ENCODE assay signal across 20 cellular contexts in genomic region chr1:113630340-113631327, GRCh38.
DNase-seq lines count a peak whose midpoint lies in the region; ATAC-seq and TF ChIP-seq lines count a peak whose summit lies in the region.
"Had no signal": no experiment of that assay in that cellular context is flagged by ENCODE, and none has a peak within 500 bp of the region (broad histone marks: within the 10 kb centered on the region; RNA-seq: fewer than 3 reads in every experiment).

No MANE protein-coding gene starts in this region.

- peak; percentile 85 for ATAC-seq in GM23338
- ATAC-seq: GM12878 had no signal

- no peak overlapping the region for H4K12ac ChIP-seq in trophoblast cell (ENCODE audit: low read depth, low read length)

- no peak overlapping the region for H3K4me2 ChIP-seq in GM23338
- no peak overlapping the region for H3K4me2 ChIP-seq in trophoblast cell (ENCODE audit: low read length)
- H3K4me2 ChIP-seq: BLaER1, KMS-11 had no signal

- DNase-seq in GM23338 (ENCODE audit: low spot score) (peak; percentile 12), NCI-H526 (lab: John Stamatoyannopoulos, UW) (peak; percentile 79 to 89), endodermal cell (peak; percentile 47), trophoblast cell (peak; percentile 33 to 67), NCI-H2227 treated with DMSO at 0.1 percent for 48 hours (lab: John Stamatoyannopoulos, UW) (no peak), UCSD-AML1 (lab: John Stamatoyannopoulos, UW; ENCODE audit: unreplicated experiment) (no peak)
- DNase-seq in activated CD4-positive, CD25-positive, alpha-beta regulatory T cell (lab: John Stamatoyannopoulos, UW): no peak
- DNase-seq: CD4-positive, alpha-beta memory T cell; DMS153; GF-D8; GOT3; MV-4-11; NCI-H1417; NCI-H187; NCI-H2107; NCI-H510A treated with DMSO at 0.1 percent for 48 hours; SJCRH30 had no signal

- no peaks in the 10 kb centered on the region for H3K79me1 ChIP-seq in trophoblast cell (ENCODE audit: low read length)

- no peak overlapping the region for H3K18ac ChIP-seq in trophoblast cell (ENCODE audit: low read length)

- no peak overlapping the region for H3K27ac ChIP-seq in GM23338 (ENCODE audit: low read depth)
- no peak overlapping the region for H3K27ac ChIP-seq in endodermal cell (ENCODE audit: low read depth, low read length)
- H3K27ac ChIP-seq in trophoblast cell (ENCODE audit: low read depth, low read length): no peak overlapping the region
- H3K27ac ChIP-seq: BLaER1, KMS-11, SJCRH30 had no signal

- no peaks in the 10 kb centered on the region for H3K4me1 ChIP-seq in GM23338 (ENCODE audit: insufficient read depth)
- H3K4me1 ChIP-seq in endodermal cell (ENCODE audit: control insufficient read depth, insufficient read depth, low read length): no peaks in the 10 kb centered on the region
- H3K4me1 ChIP-seq in trophoblast cell (ENCODE audit: control insufficient read depth in 1 of 2, insufficient read depth in 2 of 2, low read length in 2 of 2): peaks cover 8 to 14% of the 10 kb centered on the region in 2 experiments
- H3K4me1 ChIP-seq: BLaER1, SJCRH30 had no signal

- peaks cover 8% of the 10 kb centered on the region for H3K36me3 Mint-ChIP-seq in GM23338 (ENCODE audit: low read depth)
- H3K36me3 Mint-ChIP-seq in endodermal cell (ENCODE audit: low read depth): peaks cover 35% of the 10 kb centered on the region

- no peaks in the 10 kb centered on the region for H3K9me2 ChIP-seq in GM23338 (ENCODE audit: insufficient read depth)

- H4K91ac ChIP-seq in trophoblast cell (ENCODE audit: low read depth, low read length): no peak overlapping the region

- 82 to 90% methylated on average over 9 to 12 of the region's 12 CpGs for WGBS in endodermal cell (ENCODE audit: insufficient coverage in 1 of 2, insufficient read length in 1 of 2), 2 experiments
- no CpG with 5 or more reads among the region's 12 CpGs for WGBS in trophoblast cell (ENCODE audit: extremely low coverage, insufficient coverage, insufficient read length)

- H3K79me2 ChIP-seq in GM23338 (replicated peaks; ENCODE audit: insufficient read depth) (no peaks in the 10 kb centered on the region), trophoblast cell (ENCODE audit: control insufficient read depth, insufficient read depth, low read length, poor library complexity) (no peaks in the 10 kb centered on the region)

- no peak overlapping the region for H3K9ac ChIP-seq in endodermal cell (ENCODE audit: extremely low read depth, low read length, poor library complexity, severe bottlenecking)
- H3K9ac ChIP-seq in trophoblast cell (ENCODE audit: low read length): no peak overlapping the region
- H3K9ac ChIP-seq: BLaER1, KMS-11 had no signal

- peaks cover 33% of the 10 kb centered on the region for H3K9me3 ChIP-seq in endodermal cell (ENCODE audit: control insufficient read depth, low read length)
- no peaks in the 10 kb centered on the region for H3K9me3 ChIP-seq in trophoblast cell (ENCODE audit: insufficient read depth, low read depth, low read length)

- H3K4ac ChIP-seq in trophoblast cell (ENCODE audit: low read depth, low read length): no peak overlapping the region

- H2AFZ ChIP-seq in GM23338 (no peak overlapping the region), trophoblast cell (ENCODE audit: insufficient read depth, low read length, poor library complexity) (no peak overlapping the region)

- no peak overlapping the region for H2BK120ac ChIP-seq in trophoblast cell (ENCODE audit: insufficient read depth, low read length, poor library complexity)

- no peak overlapping the region for H3K14ac ChIP-seq in trophoblast cell (ENCODE audit: low read length)

- no peaks in the 10 kb centered on the region for H3F3A ChIP-seq in GM23338 (replicated peaks; ENCODE audit: low read depth)

- H3K4me3 ChIP-seq in GM23338 (no peak overlapping the region), endodermal cell (ENCODE audit: low read length) (no peak overlapping the region), trophoblast cell (ENCODE audit: low read depth, low read length) (no peak overlapping the region)
- H3K4me3 ChIP-seq: BLaER1, GM12878, SJCRH30 had no signal

- H3K36me3 ChIP-seq in GM23338 (ENCODE audit: insufficient read depth): 0 out of 2 replicates have a peak, but pooled peaks cover 3% of the 10 kb centered on the region
- H3K36me3 ChIP-seq in endodermal cell (ENCODE audit: control insufficient read depth, insufficient read depth, low read length): peaks cover 25% of the 10 kb centered on the region
- H3K36me3 ChIP-seq in trophoblast cell (ENCODE audit: control insufficient read depth in 1 of 2, insufficient read depth in 2 of 2, low read length in 2 of 2): no peaks in the 10 kb centered on the region
- H3K36me3 ChIP-seq: SJCRH30 had no signal

- H3K27me3 ChIP-seq in GM23338 (ENCODE audit: insufficient read depth) (no peaks in the 10 kb centered on the region), endodermal cell (ENCODE audit: control insufficient read depth, insufficient read depth, low read length, poor library complexity, severe bottlenecking) (no peaks in the 10 kb centered on the region), trophoblast cell (ENCODE audit: insufficient read depth, low read length) (no peaks in the 10 kb centered on the region)
- H3K27me3 ChIP-seq: BLaER1, SJCRH30 had no signal

- H3K27me3 Mint-ChIP-seq in GM23338 (ENCODE audit: insufficient read depth, low read depth, poor library complexity) (no peaks in the 10 kb centered on the region), endodermal cell (ENCODE audit: insufficient read depth) (no peaks in the 10 kb centered on the region)

- peak overlapping the region; percentile 67 for H3K27ac Mint-ChIP-seq in GM23338
- H3K27ac Mint-ChIP-seq in endodermal cell: peak overlapping the region; percentile 26
- H3K27ac Mint-ChIP-seq: CD4-positive, alpha-beta memory T cell had no signal

- H4K8ac ChIP-seq in trophoblast cell (ENCODE audit: low read depth, low read length): no peak overlapping the region

- peaks cover 7% of the 10 kb centered on the region for H3K4me1 Mint-ChIP-seq in GM23338
- no peaks in the 10 kb centered on the region for H3K4me1 Mint-ChIP-seq in endodermal cell
- H3K4me1 Mint-ChIP-seq: CD4-positive, alpha-beta memory T cell had no signal

- no peak overlapping the region for H3K4me3 Mint-ChIP-seq in GM23338
- H3K4me3 Mint-ChIP-seq in endodermal cell: no peak overlapping the region
- H3K4me3 Mint-ChIP-seq: CD4-positive, alpha-beta memory T cell had no signal

- no peak overlapping the region for H2BK5ac ChIP-seq in trophoblast cell (ENCODE audit: low read depth, low read length, poor library complexity)

- H2AK5ac ChIP-seq in trophoblast cell (ENCODE audit: low read length): no peak overlapping the region

- H4K20me1 ChIP-seq in GM23338 (replicated peaks; ENCODE audit: insufficient read depth): no peaks in the 10 kb centered on the region
- H4K20me1 ChIP-seq: BLaER1 had no signal

- H3K23ac ChIP-seq in trophoblast cell (ENCODE audit: low read length): no peak overlapping the region

- TF ChIP-seq CTCF in GM23338 (conservative IDR thresholded peaks at IDR 0.05; ENCODE audit: low read depth in 2 of 2): no peak
- no peak for TF ChIP-seq CTCF in endodermal cell (conservative IDR thresholded peaks at IDR 0.05)

- peaks cover 7% of the 10 kb centered on the region; the same call in 2 of the 3 replicates for H3K9me3 Mint-ChIP-seq in GM23338
- peaks cover 26% of the 10 kb centered on the region for H3K9me3 Mint-ChIP-seq in endodermal cell

- H2BK12ac ChIP-seq in trophoblast cell (ENCODE audit: low read length): no peak overlapping the region

TF ChIP-seq in GM23338, 12 proteins besides CTCF, POLR2A, EP300 and RAD21:
- no peak for TF ChIP-seq STAT1 (IDR thresholded peaks at IDR 0.05; ENCODE audit: unreplicated experiment)
TF ChIP-seq in GM23338: peak in this region for 0.

Comparison
In these comparisons a context has a peak if more than half of its experiments do, and no peak if none do; other contexts are left out.
1. DNase-seq: peak in GM23338 (single experiment), NCI-H526 (2 of 2), endodermal cell (single experiment) and trophoblast cell (2 of 2); none in activated CD4-positive, CD25-positive, alpha-beta regulatory T cell (0 of 4), NCI-H2227 treated with DMSO at 0.1 percent for 48 hours (single experiment) and UCSD-AML1 (single experiment).